In the genomic region with DNA sequence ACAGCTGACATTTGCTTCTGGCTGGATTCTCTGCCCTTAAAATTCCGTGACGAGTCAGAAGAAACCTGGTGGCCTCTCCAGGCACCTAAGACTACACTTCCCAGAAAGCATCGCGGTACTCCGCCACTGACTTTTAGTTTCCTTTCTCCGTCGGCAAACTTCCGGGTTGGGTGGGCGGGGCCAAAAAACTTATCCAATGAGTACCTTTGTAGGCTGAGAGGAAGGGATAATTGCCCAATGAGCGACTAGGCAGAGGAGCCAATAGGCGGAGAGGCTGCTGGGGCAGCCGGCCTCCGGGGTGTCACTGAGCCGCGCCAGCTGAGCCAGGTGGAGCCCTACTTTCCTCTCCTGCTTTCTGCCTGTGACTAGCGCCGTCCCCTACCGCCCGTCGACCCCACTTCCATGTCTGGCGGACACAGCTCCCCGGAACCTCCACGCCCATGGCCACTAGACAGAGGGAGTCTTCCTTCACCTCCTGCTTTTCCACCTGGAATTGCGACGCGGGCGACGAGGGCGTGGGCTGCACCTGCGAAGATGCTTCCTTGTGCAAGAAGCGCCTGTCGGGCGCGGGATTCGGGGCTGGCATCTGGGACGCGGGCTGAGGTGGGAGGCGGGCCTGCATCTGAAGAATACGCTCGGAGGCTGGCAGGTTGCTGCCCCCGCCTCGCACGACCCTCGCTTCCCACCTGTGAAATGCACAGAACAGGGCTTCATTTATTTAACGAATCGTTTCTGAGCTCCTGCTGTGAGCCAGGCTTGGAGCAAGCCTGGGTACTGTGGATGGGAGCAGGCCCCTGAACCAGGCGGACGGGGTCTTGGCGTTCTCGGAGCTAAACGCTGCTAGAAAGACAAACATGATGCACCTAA, we compare ENCODE assay signal across 8 cellular contexts. TPM values are rescaled to one million over a fixed set of nuclear protein-coding genes. Genes with fewer than 3 reads are reported as not detected.
DNase-seq lines count a peak whose midpoint lies in the region; ATAC-seq and TF ChIP-seq lines count a peak whose summit lies in the region.

No MANE protein-coding gene starts in this region.

- H3K36me3 ChIP-seq in urinary bladder (ENCODE audit: insufficient read depth): no peaks in the 10 kb centered on the region

- H3K27ac ChIP-seq in urinary bladder (ENCODE audit: low read depth): peak overlapping the region; percentile 62

- intact Hi-C loops in left ventricle myocardium superior (cut with micrococcal nuclease): no loop called here

- POLR2A ChIA-PET in T-cell (lab: Charles Lee): interaction anchor here (0.6 to 1.4 kb wide), 8 partner anchors 11 to 180 kb away, joined by 3 to 6 read pairs (median 4); partner anchors contain the start of gene ARHGAP17 (in 1 of the 2)

- in situ Hi-C loops in GM13977 (cut with MboI; ENCODE audit: low pct_unique_long_range_greater_than_20kb, low sequenced_read_pairs, unreplicated experiment): no loop called here

- DNase-seq in GM13977 (ENCODE audit: low spot score) (peak; percentile 89), NCI-H146 (lab: John Stamatoyannopoulos, UW) (peak; percentile 99), T-cell (peak; percentile 74 to 96 (median 90)), amygdala (lab: John Stamatoyannopoulos, UW) (peak; percentile 40 to 98 (median 92)), left ventricle myocardium superior (peak; percentile 90), progenitor cell of endocrine pancreas (ENCODE audit: low spot score, unreplicated experiment) (peak; percentile 77)

- peaks cover 36 to 43% (median 43%) of the 10 kb centered on the region in 3 donors for H3K4me1 Mint-ChIP-seq in T-cell
- H3K4me1 Mint-ChIP-seq in progenitor cell of endocrine pancreas (ENCODE audit: low read depth): peaks cover 10% of the 10 kb centered on the region

- H3K4me3 Mint-ChIP-seq in T-cell (peak overlapping the region; percentile 83 to 96 (median 90)), progenitor cell of endocrine pancreas (ENCODE audit: low read depth) (peak overlapping the region; percentile 93)

- H3K36me3 Mint-ChIP-seq in T-cell (peaks cover 2% of the 10 kb centered on the region), progenitor cell of endocrine pancreas (ENCODE audit: insufficient read depth) (no peaks in the 10 kb centered on the region)

- no peaks in the 10 kb centered on the region for H3K4me1 ChIP-seq in urinary bladder (ENCODE audit: insufficient read depth)

- H3K9me3 Mint-ChIP-seq in T-cell: no peaks in the 10 kb centered on the region
- no peaks in the 10 kb centered on the region for H3K9me3 Mint-ChIP-seq in progenitor cell of endocrine pancreas (ENCODE audit: low read depth)

- 1% methylated on average over 51 of the region's 51 CpGs for WGBS in urinary bladder

- TF ChIP-seq CTCF in GM13977 (IDR thresholded peaks at IDR 0.05; ENCODE audit: extremely low read depth, insufficient read depth, missing control alignments): no peak
- no peak for TF ChIP-seq CTCF in progenitor cell of endocrine pancreas (IDR thresholded peaks at IDR 0.05; ENCODE audit: unreplicated experiment)

- H3K27ac Mint-ChIP-seq in T-cell (peak overlapping the region; percentile 90 to 95), progenitor cell of endocrine pancreas (peak overlapping the region; percentile 93)

- ATAC-seq in HG02870 (IDR thresholded peaks at IDR 0.05; ENCODE audit: unreplicated experiment): peak; percentile 89
- peak; percentile 99 to 100 (median 100) for ATAC-seq in T-cell (replicated peaks in 1 of 4)
- peak; percentile 100 for ATAC-seq in left ventricle myocardium superior

- H3K27me3 Mint-ChIP-seq in T-cell (no peaks in the 10 kb centered on the region), progenitor cell of endocrine pancreas (peaks cover 4% of the 10 kb centered on the region)

- peak overlapping the region; percentile 83 for H3K4me3 ChIP-seq in urinary bladder (ENCODE audit: low read depth, low read length)

- CTCF ChIA-PET in T-cell (lab: Charles Lee): interaction anchor here (0.6 to 2.7 kb wide), 5 partner anchors 16 to 80 kb away, joined by 3 to 16 read pairs (median 4); partner anchors contain the start of genes ARHGAP17 (in 1 of the 2) and LCMT1 (in 1 of the 2)

RNA-seq across cellular contexts. Expression of gene ARHGAP17, which starts 16.5 kb away (rescaled TPM):
- total RNA-seq in T-cell: 10 to 100 TPM; 61.5 to 78.1 (median 72.5) TPM
- total RNA-seq in left ventricle myocardium superior: 72.2 TPM
- total RNA-seq in progenitor cell of endocrine pancreas: 115 and 118 TPM in 2 replicates
- 55.6 TPM for total RNA-seq in urinary bladder
- 30.9 TPM for polyA plus RNA-seq in urinary bladder

Comparison
In these comparisons a context has a peak if more than half of its experiments do, and no peak if none do; other contexts are left out.
1. Peak in every context shown above with its lines: DNase-seq, ATAC-seq, H3K4me3 ChIP-seq and H3K27ac ChIP-seq.